Comparison of ENCODE assay signal across 28 cellular contexts in the genomic region with DNA sequence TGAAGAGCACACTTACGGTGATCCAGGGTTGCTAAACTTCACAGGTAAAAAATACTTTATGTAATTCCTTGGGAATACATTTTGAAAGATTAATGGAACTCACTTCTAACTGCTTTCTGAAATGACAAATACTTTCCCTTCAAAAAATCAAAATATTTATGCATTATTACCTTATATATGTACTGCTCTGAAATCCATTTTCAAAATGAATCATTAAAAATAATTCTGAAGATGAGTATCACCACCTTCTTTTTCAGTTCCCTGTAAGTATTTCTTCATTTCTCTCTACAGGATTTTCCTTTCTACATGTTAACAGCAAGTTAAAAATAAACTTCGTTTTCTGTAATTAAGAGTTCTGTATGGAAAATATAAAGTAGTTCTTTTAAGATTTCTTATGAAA.
"Had no signal": no experiment of that assay in that cellular context is flagged by ENCODE, and none has a peak within 500 bp of the region (broad histone marks: within the 10 kb centered on the region; RNA-seq: fewer than 3 reads in every experiment).

No MANE protein-coding gene starts in this region.

- H3K27ac ChIP-seq: left ventricle myocardium inferior, pancreas, prostate gland, skin epidermis, suprapubic skin, thoracic aorta, tibial artery, upper lobe of right lung had no signal

- FAIRE-seq: urothelium cell line had no signal

- H3K9me3 Mint-ChIP-seq: mesothelial cell of epicardium; naive B cell; stimulated activated naive B cell treated with anti-CD40 and anti-IgM and Interleukin-4, amounts not matched to agents 10 μg/mL and 1 μg/mL and 100 μg/mL, for 72 hours; stimulated activated naive CD8-positive, alpha-beta T cell treated with anti-CD3 and anti-CD28 coated beads, Interleukin-15, Interleukin-2, amounts not matched to agents 100 ng/mL and 50 ng/mL, for 24 hours had no signal

- H3K4me1 ChIP-seq: left ventricle myocardium inferior, pancreas, prostate gland, suprapubic skin, tibial artery, upper lobe of right lung had no signal

- H3K27me3 Mint-ChIP-seq: naive B cell had no signal

- H3K27me3 ChIP-seq: pancreas, suprapubic skin, tibial artery, upper lobe of right lung had no signal

- H3K36me3 ChIP-seq: left ventricle myocardium inferior, pancreas, prostate gland, suprapubic skin, thoracic aorta, tibial artery, upper lobe of right lung had no signal

- H3K4me1 Mint-ChIP-seq: immature natural killer cell, mesothelial cell of epicardium, naive B cell, natural killer cell had no signal

- H3K36me3 Mint-ChIP-seq: immature natural killer cell; mesothelial cell of epicardium; naive B cell; natural killer cell; stimulated activated naive B cell treated with anti-CD40 and anti-IgM and Interleukin-4, amounts not matched to agents 10 μg/mL and 1 μg/mL and 100 μg/mL, for 72 hours had no signal

- H3K4me3 Mint-ChIP-seq: immature natural killer cell; mesothelial cell of epicardium; naive B cell; natural killer cell; stimulated activated naive B cell treated with anti-CD40 and anti-IgM and Interleukin-4, amounts not matched to agents 10 μg/mL and 1 μg/mL and 100 μg/mL, for 72 hours; stimulated activated naive CD8-positive, alpha-beta T cell treated with anti-CD3 and anti-CD28 coated beads, Interleukin-15, Interleukin-2, amounts not matched to agents 100 ng/mL and 50 ng/mL, for 24 hours had no signal

- H3K9me3 ChIP-seq: left ventricle myocardium inferior, pancreas, prostate gland, suprapubic skin, thoracic aorta, tibial artery, upper lobe of right lung had no signal

- H3K4me3 ChIP-seq: left ventricle myocardium inferior, lung, pancreas, prostate gland, skin epidermis, suprapubic skin, thoracic aorta, tibial artery, upper lobe of right lung had no signal

- H3K27ac Mint-ChIP-seq: immature natural killer cell; mesothelial cell of epicardium; naive B cell; natural killer cell; stimulated activated naive B cell treated with anti-CD40 and anti-IgM and Interleukin-4, amounts not matched to agents 10 μg/mL and 1 μg/mL and 100 μg/mL, for 72 hours; stimulated activated naive CD8-positive, alpha-beta T cell treated with anti-CD3 and anti-CD28 coated beads, Interleukin-15, Interleukin-2, amounts not matched to agents 100 ng/mL and 50 ng/mL, for 24 hours had no signal

- ATAC-seq: natural killer cell, pancreas, right cardiac atrium, sciatic nerve, upper lobe of right lung had no signal

- DNase-seq: hypothalamus; immature natural killer cell; islet precursor cell; left ventricle myocardium inferior; mesendoderm; naive B cell; natural killer cell; pancreas; posterior cingulate gyrus; retina; right cardiac atrium; stimulated activated CD4-positive, alpha-beta T cell treated with anti-CD3 and anti-CD28 coated beads, Interleukin-12 subunit alpha, Interleukin-12 subunit beta, amount 100 ng/mL, for 4 hours; stimulated activated CD4-positive, alpha-beta T cell treated with anti-CD3 and anti-CD28 coated beads, Interleukin-15, amount 100 ng/mL, for 24 hours; stimulated activated CD4-positive, alpha-beta T cell treated with anti-CD3 and anti-CD28 coated beads, Interleukin-2, amount 100 ng/mL, for 24 hours; stimulated activated CD4-positive, alpha-beta T cell treated with anti-CD3 and anti-CD28 coated beads, Interleukin-4, amount 100 ng/mL, for 1 hour; stimulated activated naive B cell treated with anti-CD40 and anti-IgM and Interleukin-4, amounts not matched to agents 10 μg/mL and 1 μg/mL and 100 μg/mL, for 72 hours; tibial artery; trophoblast cell; upper lobe of right lung had no signal
